In genomic region chr20:56628015-56628872, GRCh38 we compare ENCODE assay signal across 9 cellular contexts. TPM values are rescaled to one million over a fixed set of nuclear protein-coding genes. Genes with fewer than 3 reads are reported as not detected.
DNase-seq lines count a peak whose midpoint lies in the region; ATAC-seq and TF ChIP-seq lines count a peak whose summit lies in the region.
"Had no signal": no experiment of that assay in that cellular context is flagged by ENCODE, and none has a peak within 500 bp of the region (broad histone marks: within the 10 kb centered on the region; RNA-seq: fewer than 3 reads in every experiment).

No MANE protein-coding gene starts in this region.

- no peaks in the 10 kb centered on the region for H3K36me3 ChIP-seq in SK-N-MC (ENCODE audit: insufficient read depth, low read length)
- no peaks in the 10 kb centered on the region for H3K36me3 ChIP-seq in psoas muscle (ENCODE audit: insufficient read depth in 1 of 2, low read depth in 1 of 2)

- DNase-seq in GM10266 (ENCODE audit: extremely low spot score) (peak; percentile 48), SK-N-MC (ENCODE audit: low read depth, low spot score) (no peak), foreskin fibroblast (peak in 1 of 2 donors; percentile 61), psoas muscle (no peak), hepatic stellate cell (ENCODE audit: low spot score) (no peak), middle frontal gyrus (ENCODE audit: extremely low spot score, low spot score) (no peak), NCI-H2196 (lab: John Stamatoyannopoulos, UW; ENCODE audit: unreplicated experiment) (no peak)

- ATAC-seq in psoas muscle = no peak
- no peak for ATAC-seq in HG02981 (IDR thresholded peaks at IDR 0.05; ENCODE audit: unreplicated experiment)

- peaks cover 9 to 92% (median 48%) of the 10 kb centered on the region in 3 donors for H3K27me3 ChIP-seq in psoas muscle (ENCODE audit: insufficient read depth in 3 of 3, low read length in 2 of 3)

- H3K27ac ChIP-seq in SK-N-MC (no peak overlapping the region), psoas muscle (no peak overlapping the region)

- H3K4me3 ChIP-seq in SK-N-MC = 0 out of 2 replicates have a peak overlapping the region, but pooled peaks have one; percentile 62
- H3K4me3 ChIP-seq in foreskin fibroblast (ENCODE audit: low read depth in 1 of 2, low read length in 2 of 2) = peak overlapping the region; percentile 74 to 78
- H3K4me3 ChIP-seq in psoas muscle = peak overlapping the region; percentile 56

- TF ChIP-seq CTCF in GM10266 (IDR thresholded peaks at IDR 0.05; ENCODE audit: control insufficient read depth, insufficient read depth, low read depth, missing control alignments) (no peak), foreskin fibroblast (IDR thresholded peaks at IDR 0.05; ENCODE audit: low read depth, low read length) (no peak), psoas muscle (IDR thresholded peaks at IDR 0.05) (no peak)

- WGBS in psoas muscle, 3 donors = 3 to 4% (median 4%) methylated on average over 40 to 48 of the region's 48 CpGs

- H3K9ac ChIP-seq in SK-N-MC (ENCODE audit: insufficient read length) = no peak overlapping the region

- H3K4me1 ChIP-seq in psoas muscle = peaks cover 6% of the 10 kb centered on the region

- intact Hi-C loops in psoas muscle (cut with DNase I) = no loop called here

- H3K9me3 ChIP-seq in SK-N-MC (ENCODE audit: low read depth, low read length) = no peaks in the 10 kb centered on the region
- H3K9me3 ChIP-seq in psoas muscle = no peaks in the 10 kb centered on the region

RNA-seq across cellular contexts. Expression of gene TFAP2C, which starts 0.9 kb away (rescaled TPM):
- total RNA-seq in psoas muscle = not detected
- polyA plus RNA-seq in psoas muscle = under 1 TPM in 2 of 3 donors, not detected in 1; 0.03 to 0.04 TPM
- total RNA-seq: renal cortical epithelial cell had no signal
